13 cellular contexts compared by ENCODE assay signal in genomic region chr13:79741006-79741405, GRCh38.
DNase-seq lines count a peak whose midpoint lies in the region; ATAC-seq and TF ChIP-seq lines count a peak whose summit lies in the region.
"Had no signal": no experiment of that assay in that cellular context is flagged by ENCODE, and none has a peak within 500 bp of the region (broad histone marks: within the 10 kb centered on the region; RNA-seq: fewer than 3 reads in every experiment).

No MANE protein-coding gene starts in this region.

- TF ChIP-seq POLR2A in body of pancreas (IDR thresholded peaks at IDR 0.05), result no peak

- no peaks in the 10 kb centered on the region for H3K79me2 ChIP-seq in hepatocyte
- no peaks in the 10 kb centered on the region for H3K79me2 ChIP-seq in trophoblast cell (ENCODE audit: control insufficient read depth, insufficient read depth, low read length, poor library complexity)

- no peaks in the 10 kb centered on the region for H3K9me3 ChIP-seq in body of pancreas
- H3K9me3 ChIP-seq in hepatocyte (ENCODE audit: low read depth), result no peaks in the 10 kb centered on the region
- peaks cover 2% of the 10 kb centered on the region for H3K9me3 ChIP-seq in trophoblast cell (ENCODE audit: insufficient read depth, low read depth, low read length)
- H3K9me3 ChIP-seq: neutrophil had no signal

- no peak overlapping the region for H2BK12ac ChIP-seq in trophoblast cell (ENCODE audit: low read length)

- ATAC-seq in body of pancreas (peak; percentile 60), HG02885 (IDR thresholded peaks at IDR 0.05; ENCODE audit: poor library complexity, unreplicated experiment) (no peak)
- ATAC-seq: activated naive CD4-positive, alpha-beta T cell treated with anti-CD3 and anti-CD28 coated beads, Interleukin-2, amount 50 U/mL, for 72 hours; stimulated activated naive CD8-positive, alpha-beta T cell treated with anti-CD3 and anti-CD28 coated beads, Interleukin-15, Interleukin-2, amounts not matched to agents 100 U/mL and 50 U/mL, for 24 hours had no signal

- TF ChIP-seq CTCF in body of pancreas (IDR thresholded peaks at IDR 0.05) (no peak), hepatocyte (IDR thresholded peaks at IDR 0.05; ENCODE audit: poor library complexity) (no peak)

- H4K8ac ChIP-seq in trophoblast cell (ENCODE audit: low read depth, low read length), result no peak overlapping the region

- DNase-seq in ELR (ENCODE audit: low read depth) (peak; percentile 10), body of pancreas (peak in 3 of 4 donors; percentile 22 to 50 (median 25)), hepatocyte (ENCODE audit: low spot score) (peak; percentile 41), trophoblast cell (peak; percentile 46 to 57), mesenteric fat pad (ENCODE audit: low spot score) (no peak), NCI-H2107 treated with DMSO at 0.1 percent for 48 hours (lab: John Stamatoyannopoulos, UW; ENCODE audit: unreplicated experiment) (no peak), amniotic stem cell (lab: John Stamatoyannopoulos, UW) (no peak)
- DNase-seq: NCI-H446 treated with DMSO at 0.1 percent for 48 hours; stimulated activated CD4-positive, alpha-beta T cell treated with anti-CD3 and anti-CD28 coated beads, Interleukin-4, amount 100 ng/mL, for 24 hours; stimulated activated naive CD8-positive, alpha-beta T cell treated with anti-CD3 and anti-CD28 coated beads, Interleukin-15, Interleukin-2, amounts not matched to agents 100 U/mL and 50 U/mL, for 24 hours had no signal

- H2BK120ac ChIP-seq in trophoblast cell (ENCODE audit: insufficient read depth, low read length, poor library complexity), result no peak overlapping the region

- no peak overlapping the region for H2BK5ac ChIP-seq in trophoblast cell (ENCODE audit: low read depth, low read length, poor library complexity)

- intact Hi-C loops in body of pancreas (cut with DNase I), result no loop called here

- H3K14ac ChIP-seq in trophoblast cell (ENCODE audit: low read length), result no peak overlapping the region

- no peaks in the 10 kb centered on the region for H4K20me1 ChIP-seq in hepatocyte (ENCODE audit: insufficient read depth, poor library complexity, severe bottlenecking)

- H3K27ac ChIP-seq in body of pancreas (no peak overlapping the region), hepatocyte (peak overlapping the region; percentile 51), trophoblast cell (ENCODE audit: low read depth, low read length) (peak overlapping the region; percentile 28)
- H3K27ac ChIP-seq: neutrophil had no signal

- no peaks in the 10 kb centered on the region for H3K9me2 ChIP-seq in hepatocyte (replicated peaks; ENCODE audit: insufficient read depth)

- 8% methylated on average over 5 of the region's 5 CpGs for WGBS in body of pancreas, 2 donors
- WGBS in hepatocyte (ENCODE audit: low lambda C conversion rate, missing lambda C conversion rate), result 2% methylated on average over 5 of the region's 5 CpGs
- WGBS in trophoblast cell (ENCODE audit: extremely low coverage, insufficient coverage, insufficient read length), result no CpG with 5 or more reads among the region's 5 CpGs

- no peak overlapping the region for H3K18ac ChIP-seq in trophoblast cell (ENCODE audit: low read length)

- no peaks in the 10 kb centered on the region for H3K27me3 ChIP-seq in body of pancreas
- H3K27me3 ChIP-seq in hepatocyte, result no peaks in the 10 kb centered on the region
- no peaks in the 10 kb centered on the region for H3K27me3 ChIP-seq in trophoblast cell (ENCODE audit: insufficient read depth, low read length)
- H3K27me3 ChIP-seq: neutrophil had no signal

- H3K79me1 ChIP-seq in trophoblast cell (ENCODE audit: low read length), result peaks cover 18% of the 10 kb centered on the region

- H2AFZ ChIP-seq in hepatocyte (peak overlapping the region; percentile 14), trophoblast cell (ENCODE audit: insufficient read depth, low read length, poor library complexity) (no peak overlapping the region)

- no peak overlapping the region for H3K4ac ChIP-seq in trophoblast cell (ENCODE audit: low read depth, low read length)

- H4K12ac ChIP-seq in trophoblast cell (ENCODE audit: low read depth, low read length), result no peak overlapping the region

- peaks cover 19% of the 10 kb centered on the region for H3K4me1 ChIP-seq in body of pancreas
- H3K4me1 ChIP-seq in hepatocyte (ENCODE audit: insufficient read depth), result peaks cover 10% of the 10 kb centered on the region
- peaks cover 8 to 13% of the 10 kb centered on the region in 2 experiments for H3K4me1 ChIP-seq in trophoblast cell (ENCODE audit: control insufficient read depth in 1 of 2, insufficient read depth in 2 of 2, low read length in 2 of 2)

- no peak overlapping the region for H2AK5ac ChIP-seq in trophoblast cell (ENCODE audit: low read length)

- H3K4me2 ChIP-seq in hepatocyte, result peak overlapping the region; percentile 58
- H3K4me2 ChIP-seq in trophoblast cell (ENCODE audit: low read length), result peak overlapping the region; percentile 31

- no peak overlapping the region for H3K9ac ChIP-seq in trophoblast cell (ENCODE audit: low read length)

- H3K4me3 ChIP-seq in body of pancreas, result no peak overlapping the region
- H3K4me3 ChIP-seq in hepatocyte, result no peak overlapping the region
- no peak overlapping the region for H3K4me3 ChIP-seq in trophoblast cell (ENCODE audit: low read depth, low read length)

- H3K36me3 ChIP-seq in body of pancreas (replicated peaks in 1 of 2; ENCODE audit: insufficient read depth in 1 of 2, low read depth in 2 of 2) (no peaks in the 10 kb centered on the region), hepatocyte (replicated peaks; ENCODE audit: insufficient read depth, low read depth) (no peaks in the 10 kb centered on the region), trophoblast cell (ENCODE audit: control insufficient read depth in 1 of 2, insufficient read depth in 2 of 2, low read length in 2 of 2) (no peaks in the 10 kb centered on the region)
- H3K36me3 ChIP-seq: neutrophil had no signal

- H3K23ac ChIP-seq in trophoblast cell (ENCODE audit: low read length), result no peak overlapping the region

- H4K91ac ChIP-seq in trophoblast cell (ENCODE audit: low read depth, low read length), result no peak overlapping the region

Comparison
In these comparisons a context has a peak if more than half of its experiments do, and no peak if none do; other contexts are left out.
1. DNase-seq: peak in ELR (single experiment), body of pancreas (3 of 4), hepatocyte (single experiment) and trophoblast cell (2 of 2); none in mesenteric fat pad (single experiment), NCI-H2107 treated with DMSO at 0.1 percent for 48 hours (single experiment) and amniotic stem cell (single experiment).
2. H3K27ac ChIP-seq: peak in hepatocyte (single experiment) and trophoblast cell (single experiment); none in body of pancreas (0 of 4).